Comparison of ENCODE assay signal across 11 cellular contexts in the genomic region with DNA sequence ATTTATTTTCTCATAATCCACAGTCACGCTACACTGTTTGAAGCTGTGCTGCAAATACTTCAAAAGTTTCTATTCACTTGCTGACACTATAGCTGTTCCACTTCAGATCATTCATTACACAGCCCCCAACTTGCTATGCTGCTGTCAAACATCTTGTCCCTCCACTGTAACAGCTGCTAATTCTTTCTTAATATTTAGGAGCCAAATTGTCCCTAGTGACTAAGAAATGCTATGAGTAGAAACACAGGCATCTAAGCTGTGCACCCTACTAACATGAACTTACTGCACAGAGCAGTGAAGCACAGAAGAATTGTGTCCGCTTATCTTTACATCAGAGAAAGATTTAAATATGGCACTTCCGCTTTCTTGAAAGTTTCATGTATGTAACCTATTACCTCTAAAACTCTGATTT.
A peak's percentile ranks its signal among the peaks of the same experiment; 100 is the strongest.
DNase-seq lines count a peak whose midpoint lies in the region; ATAC-seq and TF ChIP-seq lines count a peak whose summit lies in the region.
"Had no signal": no experiment of that assay in that cellular context is flagged by ENCODE, and none has a peak within 500 bp of the region (broad histone marks: within the 10 kb centered on the region; RNA-seq: fewer than 3 reads in every experiment).

No MANE protein-coding gene starts in this region.

- peak; percentile 48 for ATAC-seq in GM18520 (IDR thresholded peaks at IDR 0.05; ENCODE audit: unreplicated experiment)
- peak; percentile 86 for ATAC-seq in GM21737 (IDR thresholded peaks at IDR 0.05; ENCODE audit: unreplicated experiment)
- ATAC-seq in HG03442 (IDR thresholded peaks at IDR 0.05; ENCODE audit: unreplicated experiment) = peak; percentile 63
- peak; percentile 36 for ATAC-seq in left lung

- no peak for DNase-seq in left lung
- no peak for DNase-seq in iPS-NIHi7 (ENCODE audit: extremely low spot score)
- no peak for DNase-seq in tibial artery
- DNase-seq in GF-D8 (lab: John Stamatoyannopoulos, UW) = no peak
- DNase-seq in effector CD4-positive, alpha-beta T cell = no peak
- DNase-seq: activated T-cell treated with anti-CD3 and anti-CD28 coated beads for 4 hours, Caco-2, colonic mucosa had no signal

- H3K36me3 ChIP-seq in left lung (no peaks in the 10 kb centered on the region), tibial artery (no peaks in the 10 kb centered on the region)
- H3K36me3 ChIP-seq: colonic mucosa had no signal

- TF ChIP-seq CTCF in left lung (IDR thresholded peaks at IDR 0.05) = no peak
- no peak for TF ChIP-seq CTCF in tibial artery (IDR thresholded peaks at IDR 0.05)

- H3K27me3 ChIP-seq in left lung (no peaks in the 10 kb centered on the region), tibial artery (no peaks in the 10 kb centered on the region)
- H3K27me3 ChIP-seq: colonic mucosa had no signal

- no peak overlapping the region for H3K27ac ChIP-seq in left lung
- H3K27ac ChIP-seq in tibial artery = no peak overlapping the region
- H3K27ac ChIP-seq: colonic mucosa had no signal

- intact Hi-C loops in left lung (cut with DNase I) (no loop called here), tibial artery (cut with DNase I; ENCODE audit: low total_unique reads) (loop anchor here (5.0 kb wide), 1 partner anchor 1124 kb away; no protein-coding TSS in a partner anchor)

- H3K4me1 ChIP-seq in left lung (no peaks in the 10 kb centered on the region), tibial artery (peaks cover 0 to 4% (median 0%) of the 10 kb centered on the region in 4 donors)
- H3K4me1 ChIP-seq: colonic mucosa had no signal

- H3K9me3 ChIP-seq in left lung (no peaks in the 10 kb centered on the region), tibial artery (no peaks in the 10 kb centered on the region)
- H3K9me3 ChIP-seq: Caco-2, colonic mucosa had no signal

- H3K4me3 ChIP-seq in left lung (no peak overlapping the region), tibial artery (no peak overlapping the region)
- H3K4me3 ChIP-seq: colonic mucosa had no signal

Comparison
In these comparisons a context has a peak if more than half of its experiments do, and no peak if none do; other contexts are left out.
1. ATAC-seq: peak in every context shown above with its lines; median percentile 86 in GM21737; 63 in HG03442; 48 in GM18520; 36 in left lung.